Comparison of ENCODE assay signal across 8 cellular contexts in the genomic region with DNA sequence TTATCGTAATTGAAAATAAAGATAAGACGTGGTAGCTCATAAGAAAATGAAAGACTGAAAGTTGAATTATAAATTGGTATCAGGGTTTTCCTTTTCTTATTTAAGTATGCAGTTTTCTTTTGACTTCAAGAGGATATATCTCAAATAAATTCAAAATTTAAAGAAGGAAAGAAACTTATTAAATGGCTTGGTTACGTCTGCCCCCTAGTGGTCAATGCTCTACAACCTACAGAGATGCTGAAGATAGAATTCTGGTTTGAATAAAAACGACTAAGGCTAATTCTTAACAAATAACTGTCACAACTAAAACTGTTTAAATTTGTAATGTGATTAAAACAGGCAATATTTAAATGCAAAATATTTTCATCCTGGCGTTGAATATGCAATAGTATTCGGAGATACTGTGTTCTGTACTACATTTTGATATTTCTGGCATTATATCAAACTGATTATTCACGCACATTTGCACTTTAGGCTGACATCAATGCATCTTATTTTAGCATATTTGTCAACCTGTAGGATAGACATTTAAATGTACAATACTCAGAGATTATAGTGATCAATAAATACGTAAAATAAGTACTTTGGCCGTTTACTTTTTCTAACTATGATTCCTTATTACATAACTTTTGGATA. TPM values are rescaled to one million over a fixed set of nuclear protein-coding genes. Genes with fewer than 3 reads are reported as not detected.
DNase-seq lines count a peak whose midpoint lies in the region; ATAC-seq and TF ChIP-seq lines count a peak whose summit lies in the region.

No MANE protein-coding gene starts in this region.

- H3K36me3 Mint-ChIP-seq in GM23338 (ENCODE audit: low read depth), result no peaks in the 10 kb centered on the region
- H3K36me3 Mint-ChIP-seq in activated CD8-positive, alpha-beta T cell treated with anti-CD3 and anti-CD28 coated beads, Interleukin-2, amount 10 ng/mL, durations not matched to agents 7 days and 5 days (ENCODE audit: low read depth), result peaks cover 21% of the 10 kb centered on the region

- H3K4me3 ChIP-seq in GM23338 (no peak overlapping the region), fibroblast of villous mesenchyme (ENCODE audit: low read depth, low read length) (no peak overlapping the region), parathyroid adenoma (ENCODE audit: low read depth, low read length) (no peak overlapping the region)

- H3K27me3 Mint-ChIP-seq in GM23338 (ENCODE audit: insufficient read depth, low read depth, poor library complexity), result no peaks in the 10 kb centered on the region
- H3K27me3 Mint-ChIP-seq in activated CD8-positive, alpha-beta T cell treated with anti-CD3 and anti-CD28 coated beads, Interleukin-2, amount 10 ng/mL, durations not matched to agents 7 days and 5 days (ENCODE audit: low read depth), result peaks cover 6% of the 10 kb centered on the region

- ATAC-seq in GM23338, result no peak
- no peak for ATAC-seq in activated CD8-positive, alpha-beta T cell treated with anti-CD3 and anti-CD28 coated beads, Interleukin-2, amount 10 ng/mL, durations not matched to agents 7 days and 5 days
- no peak for ATAC-seq in HG02623 (IDR thresholded peaks at IDR 0.05; ENCODE audit: unreplicated experiment)
- no peak for ATAC-seq in GM21447 (IDR thresholded peaks at IDR 0.05; ENCODE audit: unreplicated experiment)

- no peaks in the 10 kb centered on the region for H3K9me2 ChIP-seq in GM23338 (ENCODE audit: insufficient read depth)

- H3F3A ChIP-seq in GM23338 (replicated peaks; ENCODE audit: low read depth), result no peaks in the 10 kb centered on the region

- H3K9ac ChIP-seq in parathyroid adenoma, result no peak overlapping the region

- no peaks in the 10 kb centered on the region for H3K79me2 ChIP-seq in GM23338 (replicated peaks; ENCODE audit: insufficient read depth)
- H3K79me2 ChIP-seq in parathyroid adenoma, result no peaks in the 10 kb centered on the region

- no peaks in the 10 kb centered on the region for H3K4me1 ChIP-seq in GM23338 (ENCODE audit: insufficient read depth)
- H3K4me1 ChIP-seq in parathyroid adenoma, result no peaks in the 10 kb centered on the region

- no peaks in the 10 kb centered on the region for H4K20me1 ChIP-seq in GM23338 (replicated peaks; ENCODE audit: insufficient read depth)

- H3K36me3 ChIP-seq in GM23338 (ENCODE audit: insufficient read depth) (no peaks in the 10 kb centered on the region), parathyroid adenoma (ENCODE audit: control insufficient read depth, insufficient read depth, low read length) (no peaks in the 10 kb centered on the region)

- in situ Hi-C loops in Caki2 (cut with HindIII; ENCODE audit: low pct_unique_long_range_greater_than_20kb, low sequenced_read_pairs), result no loop called here

- peaks cover 3% of the 10 kb centered on the region; the same call in 2 of the 3 replicates for H3K4me1 Mint-ChIP-seq in GM23338
- peaks cover 31% of the 10 kb centered on the region for H3K4me1 Mint-ChIP-seq in activated CD8-positive, alpha-beta T cell treated with anti-CD3 and anti-CD28 coated beads, Interleukin-2, amount 10 ng/mL, durations not matched to agents 7 days and 5 days (ENCODE audit: low read depth)

- TF ChIP-seq CTCF in GM23338 (conservative IDR thresholded peaks at IDR 0.05; ENCODE audit: low read depth in 2 of 2) (peak; percentile 69 to 96), fibroblast of villous mesenchyme (IDR thresholded peaks at IDR 0.05; ENCODE audit: insufficient read depth, low read depth, low read length) (peak; percentile 71), parathyroid adenoma (IDR thresholded peaks at IDR 0.05) (peak; percentile 63)

- no peak overlapping the region for H3K4me3 Mint-ChIP-seq in GM23338
- no peak overlapping the region for H3K4me3 Mint-ChIP-seq in activated CD8-positive, alpha-beta T cell treated with anti-CD3 and anti-CD28 coated beads, Interleukin-2, amount 10 ng/mL, durations not matched to agents 7 days and 5 days

- CTCF ChIA-PET in activated CD8-positive, alpha-beta T cell treated with anti-CD3 and anti-CD28 coated beads, Interleukin-2, amount 10 ng/mL, durations not matched to agents 7 days and 5 days (lab: Charles Lee), result interaction anchor here (0.7 to 3.3 kb wide), 20 partner anchors 10 to 545 kb away, joined by 3 to 26 read pairs (median 4); partner anchors contain the start of gene IFI44L

- H3K9me3 Mint-ChIP-seq in GM23338, result no peaks in the 10 kb centered on the region
- peaks cover 3% of the 10 kb centered on the region for H3K9me3 Mint-ChIP-seq in activated CD8-positive, alpha-beta T cell treated with anti-CD3 and anti-CD28 coated beads, Interleukin-2, amount 10 ng/mL, durations not matched to agents 7 days and 5 days (ENCODE audit: insufficient read depth)

- H3K9me3 ChIP-seq in parathyroid adenoma (ENCODE audit: control insufficient read depth, low read length), result no peaks in the 10 kb centered on the region

- H3K27ac Mint-ChIP-seq in GM23338, result no peak overlapping the region
- H3K27ac Mint-ChIP-seq in activated CD8-positive, alpha-beta T cell treated with anti-CD3 and anti-CD28 coated beads, Interleukin-2, amount 10 ng/mL, durations not matched to agents 7 days and 5 days, result no peak overlapping the region

- H3K27me3 ChIP-seq in GM23338 (ENCODE audit: insufficient read depth) (no peaks in the 10 kb centered on the region), parathyroid adenoma (ENCODE audit: control insufficient read depth, insufficient read depth, low read length) (no peaks in the 10 kb centered on the region)

- H2AFZ ChIP-seq in GM23338 (no peak overlapping the region), parathyroid adenoma (no peak overlapping the region)

- no peak overlapping the region for H3K27ac ChIP-seq in GM23338 (ENCODE audit: low read depth)
- H3K27ac ChIP-seq in parathyroid adenoma, result no peak overlapping the region

- H3K4me2 ChIP-seq in GM23338, result no peak overlapping the region
- H3K4me2 ChIP-seq in parathyroid adenoma (ENCODE audit: low read length), result no peak overlapping the region

- POLR2A ChIA-PET in activated CD8-positive, alpha-beta T cell treated with anti-CD3 and anti-CD28 coated beads, Interleukin-2, amount 10 ng/mL, durations not matched to agents 7 days and 5 days (lab: Charles Lee), result interaction anchor here (1.7 to 2.0 kb wide), 2 partner anchors 57 to 59 kb away, joined by 5 to 6 read pairs; partner anchors contain the start of gene IFI44L

- DNase-seq in Caki2 (ENCODE audit: low read depth), result peak; percentile 14
- DNase-seq in GM23338 (ENCODE audit: low spot score), result peak; percentile 81
- DNase-seq in NCI-H510A (lab: John Stamatoyannopoulos, UW), result peak; percentile 10
- DNase-seq in activated CD8-positive, alpha-beta T cell treated with anti-CD3 and anti-CD28 coated beads, Interleukin-2, amount 10 ng/mL, durations not matched to agents 7 days and 5 days, result peak; percentile 77
- DNase-seq in fibroblast of villous mesenchyme (ENCODE audit: low read depth), result peak; percentile 80

TF ChIP-seq in GM23338, 12 proteins besides CTCF, POLR2A, EP300 and RAD21:
- no peak for TF ChIP-seq NANOG (IDR thresholded peaks at IDR 0.05; ENCODE audit: borderline replicate concordance)
TF ChIP-seq in GM23338: peak in this region for 0.

RNA-seq across cellular contexts. Expression of gene IFI44, which starts 26.8 kb away (rescaled TPM):
- total RNA-seq in Caki2 (2014; rRNA removed; shearing (Covaris generic); ENCODE audit: low replicate concordance), result 19.4 and 23.8 TPM in 2 replicates
- not detected in 2 replicates for total RNA-seq in GM23338 (2014; rRNA removed; shearing (Covaris generic))
- polyA plus RNA-seq in GM23338 (2016; fragmentation: Nextera tagmentation; extraction: Ambion mirVana), result not detected in 2 replicates
- total RNA-seq in activated CD8-positive, alpha-beta T cell treated with anti-CD3 and anti-CD28 coated beads, Interleukin-2, amount 10 ng/mL, durations not matched to agents 7 days and 5 days, result 100 to 1,000 TPM; 158 to 165 TPM
- total RNA-seq in fibroblast of villous mesenchyme, result 4.7 and 5.2 TPM in 2 replicates

RNA-seq across cellular contexts. Expression of gene IFI44L, which starts 56.2 kb away (rescaled TPM):
- 3.7 and 9.0 TPM in 2 replicates for total RNA-seq in Caki2 (2014; rRNA removed; shearing (Covaris generic); ENCODE audit: low replicate concordance)
- not detected in 2 replicates for total RNA-seq in GM23338 (2014; rRNA removed; shearing (Covaris generic))
- 0.23 TPM in 1 of 2 replicates, not detected in the other for polyA plus RNA-seq in GM23338 (2016; fragmentation: Nextera tagmentation; extraction: Ambion mirVana)
- total RNA-seq in activated CD8-positive, alpha-beta T cell treated with anti-CD3 and anti-CD28 coated beads, Interleukin-2, amount 10 ng/mL, durations not matched to agents 7 days and 5 days, result 100 to 1,000 TPM; 181 to 191 TPM
- 0.64 and 1.3 TPM in 2 replicates for total RNA-seq in fibroblast of villous mesenchyme

Comparison
In these comparisons a context has a peak if more than half of its experiments do, and no peak if none do; other contexts are left out.
1. DNase-seq: peak in every context shown above with its lines; median percentile 81 in GM23338; 80 in fibroblast of villous mesenchyme; 77 in activated CD8-positive, alpha-beta T cell treated with anti-CD3 and anti-CD28 coated beads, Interleukin-2, amount 10 ng/mL, durations not matched to agents 7 days and 5 days; 14 in Caki2; 10 in NCI-H510A.
2. RNA of gene IFI44L, which starts 56.2 kb away (total RNA-seq): 181 to 191 TPM in activated CD8-positive, alpha-beta T cell treated with anti-CD3 and anti-CD28 coated beads, Interleukin-2, amount 10 ng/mL, durations not matched to agents 7 days and 5 days; 3.7 to 9.0 TPM in Caki2, 0.64 to 1.3 TPM in fibroblast of villous mesenchyme and not detected in GM23338; every median in the first group is over 10 times any median in the second.
3. Peak in every context shown above with its lines, with median percentiles within 50 percentile points of each other: CTCF ChIP-seq.